ENCODE assay signal across 22 cellular contexts in the genomic region with DNA sequence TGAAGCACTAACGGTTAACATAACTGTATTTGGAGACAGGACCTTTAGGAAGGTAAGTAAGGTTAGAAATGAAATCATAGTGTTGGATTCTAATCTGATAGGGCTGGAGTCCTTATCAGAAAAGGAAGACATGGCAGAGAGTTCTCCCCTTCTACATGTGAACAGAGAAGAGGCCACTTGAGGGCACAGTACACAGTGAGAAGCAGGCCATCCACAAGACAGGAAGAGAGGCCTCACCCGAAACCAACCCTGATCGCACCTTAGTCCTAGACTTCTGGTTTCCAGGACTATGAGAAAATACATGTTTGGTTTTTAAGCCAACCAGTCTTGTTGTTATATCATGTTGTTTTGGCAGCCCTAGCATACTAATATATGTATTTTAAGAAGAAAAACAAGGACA.
DNase-seq lines count a peak whose midpoint lies in the region; ATAC-seq and TF ChIP-seq lines count a peak whose summit lies in the region.
"Had no signal": no experiment of that assay in that cellular context is flagged by ENCODE, and none has a peak within 500 bp of the region (broad histone marks: within the 10 kb centered on the region; RNA-seq: fewer than 3 reads in every experiment).

No MANE protein-coding gene starts in this region.

- no peaks in the 10 kb centered on the region for H3K27me3 ChIP-seq in MM.1S (replicated peaks; ENCODE audit: insufficient read depth, low read length)
- no peaks in the 10 kb centered on the region for H3K27me3 ChIP-seq in right lobe of liver
- H3K27me3 ChIP-seq in aorta (ENCODE audit: control insufficient read depth in 1 of 2, insufficient read depth in 2 of 2, low read length in 1 of 2) = no peaks in the 10 kb centered on the region
- H3K27me3 ChIP-seq: brain microvascular endothelial cell had no signal

- peak; percentile 40 for TF ChIP-seq CTCF in MM.1S (IDR thresholded peaks at IDR 0.05; ENCODE audit: low read length)
- no peak for TF ChIP-seq CTCF in right lobe of liver (IDR thresholded peaks at IDR 0.05)
- TF ChIP-seq CTCF in RWPE1 (conservative IDR thresholded peaks at IDR 0.05; ENCODE audit: low read depth) = no peak

- WGBS in right lobe of liver (ENCODE audit: insufficient coverage, low coverage, low lambda C conversion rate, missing lambda C conversion rate) = 85% methylated on average over 3 of the region's 3 CpGs
- 93 to 94% methylated on average over 3 of the region's 3 CpGs for WGBS in aorta, 2 donors

- H3K9me3 ChIP-seq in MM.1S (replicated peaks; ENCODE audit: insufficient read depth, low read length) = no peaks in the 10 kb centered on the region
- H3K9me3 ChIP-seq in right lobe of liver = no peaks in the 10 kb centered on the region
- no peaks in the 10 kb centered on the region for H3K9me3 ChIP-seq in aorta (ENCODE audit: control insufficient read depth, low read length)

- peak overlapping the region; percentile 22 for H3K4me2 ChIP-seq in MM.1S (ENCODE audit: low read depth, low read length)
- H3K4me2 ChIP-seq: PC-9, smooth muscle cell had no signal

- CTCF ChIA-PET in RWPE1 (lab: Yijun Ruan, JAX) = interaction anchor here (0.5 kb wide), 1 partner anchor 601 kb away, joined by 3 read pairs; no protein-coding TSS in a partner anchor

- DNase-seq in MM.1S (peak; percentile 71), right lobe of liver (no peak), aorta (no peak), RWPE1 (ENCODE audit: low spot score) (no peak), dermis blood vessel endothelial cell (no peak)
- DNase-seq: activated CD4-positive, alpha-beta T cell treated with anti-CD3 and anti-CD28 coated beads, Interleukin-2, amount 10 ng/mL, durations not matched to agents 7 days and 5 days; activated T-cell treated with anti-CD3 and anti-CD28 coated beads for 4 hours; brain microvascular endothelial cell; Calu3; erythroblast; GF-D8; H7; NCI-H187 treated with DMSO at 0.1 percent for 48 hours; NCI-H446 treated with DMSO at 0.1 percent for 48 hours; PC-9; posterior cingulate gyrus had no signal

- POLR2A ChIA-PET in RWPE1 (lab: Yijun Ruan, JAX; ENCODE audit: low non-redundant PET) = no interaction called here

- no peaks in the 10 kb centered on the region for H3K9me2 ChIP-seq in MM.1S (replicated peaks; ENCODE audit: insufficient read depth, low read length)

- H2AFZ ChIP-seq in MM.1S (ENCODE audit: low read length) = peak overlapping the region; percentile 3; the same call in 1 of the 2 replicates
- H2AFZ ChIP-seq: PC-9 had no signal

- no peak for TF ChIP-seq POLR2A in right lobe of liver (IDR thresholded peaks at IDR 0.05)

- no peaks in the 10 kb centered on the region for H4K20me1 ChIP-seq in MM.1S (ENCODE audit: insufficient read depth, low read length)

- H3K4me3 ChIP-seq in MM.1S (ENCODE audit: low read length) (no peak overlapping the region), right lobe of liver (no peak overlapping the region), aorta (ENCODE audit: low read length in 2 of 2) (no peak overlapping the region)
- H3K4me3 ChIP-seq: PC-9, SK-N-MC, smooth muscle cell had no signal

- intact Hi-C loops in right lobe of liver (cut with DNase I) = no loop called here
- intact Hi-C loops in aorta (cut with DNase I) = no loop called here

- no peak overlapping the region for H3K9ac ChIP-seq in MM.1S (ENCODE audit: low read length)

- H3K27ac ChIP-seq in MM.1S (ENCODE audit: low read length) (no peak overlapping the region), right lobe of liver (no peak overlapping the region), aorta (ENCODE audit: low read depth in 1 of 2, low read length in 2 of 2) (no peak overlapping the region), RWPE1 (no peak overlapping the region)
- H3K27ac ChIP-seq: brain microvascular endothelial cell, PC-9, SK-N-MC had no signal

- H3F3A ChIP-seq in MM.1S (ENCODE audit: insufficient read depth, low read length) = no peaks in the 10 kb centered on the region

- H3K4me1 ChIP-seq in MM.1S (ENCODE audit: low read length) (peaks cover 8% of the 10 kb centered on the region), right lobe of liver (no peaks in the 10 kb centered on the region), aorta (ENCODE audit: control insufficient read depth in 1 of 2, insufficient read depth in 2 of 2, low read length in 2 of 2) (no peaks in the 10 kb centered on the region)

- no peaks in the 10 kb centered on the region for H3K36me3 ChIP-seq in MM.1S (replicated peaks; ENCODE audit: insufficient read depth, low read length)
- H3K36me3 ChIP-seq in right lobe of liver = no peaks in the 10 kb centered on the region
- no peaks in the 10 kb centered on the region for H3K36me3 ChIP-seq in aorta (ENCODE audit: control insufficient read depth in 1 of 2, insufficient read depth in 2 of 2, low read length in 1 of 2)
- H3K36me3 ChIP-seq: brain microvascular endothelial cell had no signal

- ATAC-seq in GM18868 (IDR thresholded peaks at IDR 0.05; ENCODE audit: unreplicated experiment) (peak; percentile 90), HG02588 (IDR thresholded peaks at IDR 0.05; ENCODE audit: unreplicated experiment) (peak; percentile 97), right lobe of liver (peak in 3 of 4 donors; percentile 51 to 62 (median 52)), aorta (ENCODE audit: low FRiP score) (no peak), HG03097 (IDR thresholded peaks at IDR 0.05; ENCODE audit: low FRiP score, unreplicated experiment) (no peak)
- ATAC-seq: activated naive CD4-positive, alpha-beta T cell treated with anti-CD3 and anti-CD28 coated beads, Interleukin-2, amount 50 U/mL, for 72 hours had no signal

- no peaks in the 10 kb centered on the region for H3K79me2 ChIP-seq in MM.1S (ENCODE audit: low read length)

Comparison
In these comparisons a context has a peak if more than half of its experiments do, and no peak if none do; other contexts are left out.
1. ATAC-seq: peak in GM18868 (single experiment), HG02588 (single experiment) and right lobe of liver (3 of 4); none in aorta (single experiment) and HG03097 (single experiment).